Comparison of ENCODE assay signal across 27 cellular contexts in the genomic region with DNA sequence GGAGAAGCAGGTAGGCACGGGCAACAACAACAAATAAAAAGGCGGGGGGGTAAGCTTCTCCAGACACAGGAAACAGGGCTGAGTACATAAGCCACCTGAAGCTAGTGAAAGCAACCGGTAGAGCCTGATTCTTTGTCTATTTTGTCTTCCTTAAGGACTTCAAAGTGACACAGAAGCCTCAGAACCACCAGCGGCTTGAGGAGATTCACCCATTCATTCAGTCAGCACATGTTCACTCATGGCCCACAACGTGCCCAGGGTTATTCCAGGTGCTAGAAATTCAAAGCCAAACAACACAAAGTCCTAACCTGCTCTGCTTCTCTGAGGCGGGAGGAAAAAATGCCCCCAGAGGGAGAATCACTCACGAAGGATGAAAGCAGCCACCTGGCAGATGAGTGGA.
"Had no signal": no experiment of that assay in that cellular context is flagged by ENCODE, and none has a peak within 500 bp of the region (broad histone marks: within the 10 kb centered on the region; RNA-seq: fewer than 3 reads in every experiment).

No MANE protein-coding gene starts in this region.

- ATAC-seq: activated CD4-positive, CD25-positive, alpha-beta regulatory T cell treated with anti-CD3 and anti-CD28 coated beads, Interleukin-2, amount 50 U/mL, for 24 hours; activated naive CD8-positive, alpha-beta T cell treated with anti-CD3 and anti-CD28 coated beads, Interleukin-2, amount 50 U/mL, for 24 hours; heart right ventricle; left lung; lower lobe of right lung; natural killer cell; stimulated activated naive CD8-positive, alpha-beta T cell treated with anti-CD3 and anti-CD28 coated beads, Interleukin-15, Interleukin-2, amounts not matched to agents 100 U/mL and 50 U/mL, for 24 hours had no signal

- H3K4me2 ChIP-seq: neural progenitor cell had no signal

- DNase-seq: activated CD4-positive, alpha-beta T cell treated with anti-CD3 and anti-CD28 coated beads for 48 hours; activated CD4-positive, alpha-beta T cell treated with anti-CD3 and anti-CD28 coated beads, Interleukin-2, amount 50 U/mL, for 48 hours; activated CD8-positive, alpha-beta memory T cell treated with anti-CD3 and anti-CD28 coated beads, Interleukin-2, amount 50 U/mL, for 48 hours; activated gamma-delta T cell; activated naive CD4-positive, alpha-beta T cell treated with anti-CD3 and anti-CD28 coated beads, Interleukin-2, amount 50 U/mL, for 16 hours; activated naive CD8-positive, alpha-beta T cell treated with anti-CD3 and anti-CD28 coated beads, Interleukin-2, amount 50 U/mL, for 24 hours; activated T-cell treated with anti-CD3 and anti-CD28 coated beads, Interleukin-2, amount 50 U/mL, for 24 hours; amygdala; endodermal cell; esophagus squamous epithelium; foreskin melanocyte; heart right ventricle; left lung; lower lobe of right lung; mesendoderm; natural killer cell; occipital lobe; spleen; stimulated activated CD4-positive, alpha-beta T cell treated with anti-CD3 and anti-CD28 coated beads, Interleukin-2, amount 100 ng/mL, for 48 hours; stimulated activated naive CD8-positive, alpha-beta T cell treated with anti-CD3 and anti-CD28 coated beads, Interleukin-15, Interleukin-2, amounts not matched to agents 100 U/mL and 50 U/mL, for 24 hours; T-helper 1 cell; testis; transverse colon had no signal

- H3K4me1 ChIP-seq: esophagus squamous epithelium, heart right ventricle, left lung, lower lobe of right lung, neural progenitor cell, right atrium auricular region, spleen, testis, vagina had no signal

- H3K9me3 ChIP-seq: esophagus squamous epithelium, heart right ventricle, left lung, lower lobe of right lung, right atrium auricular region, spleen, testis, transverse colon, vagina had no signal

- H3K36me3 ChIP-seq: esophagus squamous epithelium, heart right ventricle, left lung, lower lobe of right lung, neural progenitor cell, right atrium auricular region, spleen, transverse colon, vagina had no signal

- H3K27ac ChIP-seq: esophagus squamous epithelium, heart right ventricle, left lung, lower lobe of right lung, neural progenitor cell, right atrium auricular region, spleen, testis, transverse colon, vagina had no signal

- H3K27me3 ChIP-seq: neural progenitor cell, right atrium auricular region, testis, vagina had no signal

- H3K4me3 ChIP-seq: esophagus squamous epithelium, heart right ventricle, left lung, lower lobe of right lung, neural progenitor cell, right atrium auricular region, spleen, testis, transverse colon, vagina had no signal
